Comparison of ENCODE assay signal across 9 cellular contexts in genomic region chr16:58264961-58265479, GRCh38. TPM values are rescaled to one million over a fixed set of nuclear protein-coding genes. Genes with fewer than 3 reads are reported as not detected.
A peak's percentile ranks its signal among the peaks of the same experiment; 100 is the strongest.
DNase-seq lines count a peak whose midpoint lies in the region; ATAC-seq and TF ChIP-seq lines count a peak whose summit lies in the region.
"Had no signal": no experiment of that assay in that cellular context is flagged by ENCODE, and none has a peak within 500 bp of the region (broad histone marks: within the 10 kb centered on the region; RNA-seq: fewer than 3 reads in every experiment).

No MANE protein-coding gene starts in this region.

- H3K9me3 Mint-ChIP-seq in osteocyte (ENCODE audit: unreplicated experiment): no peaks in the 10 kb centered on the region

- ATAC-seq in HG03159 (IDR thresholded peaks at IDR 0.05; ENCODE audit: unreplicated experiment) (no peak), GM18909 (IDR thresholded peaks at IDR 0.05; ENCODE audit: poor library complexity, unreplicated experiment) (no peak)

- H3K4me1 Mint-ChIP-seq in osteocyte (ENCODE audit: unreplicated experiment): peaks cover 11% of the 10 kb centered on the region

- no peak for TF ChIP-seq CTCF in cardiac fibroblast (IDR thresholded peaks at IDR 0.05; ENCODE audit: low read depth, low read length)
- no peak for TF ChIP-seq CTCF in osteocyte (IDR thresholded peaks at IDR 0.05)

- H3K36me3 Mint-ChIP-seq in osteocyte (ENCODE audit: unreplicated experiment): peaks cover 4% of the 10 kb centered on the region

- H3K27ac Mint-ChIP-seq in osteocyte (ENCODE audit: unreplicated experiment): peak overlapping the region; percentile 51

- H3K4me3 Mint-ChIP-seq in osteocyte (ENCODE audit: unreplicated experiment): no peak overlapping the region

- H3K27me3 Mint-ChIP-seq in osteocyte (ENCODE audit: unreplicated experiment): no peaks in the 10 kb centered on the region

- DNase-seq in GF-D8 (lab: John Stamatoyannopoulos, UW) (peak; percentile 54), MV-4-11 (lab: John Stamatoyannopoulos, UW) (peak; percentile 69), cardiac fibroblast (ENCODE audit: low read depth in 2 of 2) (peak; percentile 59 to 67), osteocyte (ENCODE audit: extremely low spot score, unreplicated experiment) (no peak), activated T-cell treated with anti-CD3 and anti-CD28 coated beads for 4 hours (no peak), NCI-H1092 (lab: John Stamatoyannopoulos, UW) (no peak)
- DNase-seq: H7 had no signal

- H3K4me3 ChIP-seq in cardiac fibroblast (replicated peaks in 1 of 2; ENCODE audit: low read depth in 2 of 2, low read length in 2 of 2): no peak overlapping the region

RNA-seq across cellular contexts. Expression of gene PRSS54, which starts 29.8 kb away (rescaled TPM):
- total RNA-seq in osteocyte: not detected in 2 replicates
- total RNA-seq: H7 had no signal

Comparison
In these comparisons a context has a peak if more than half of its experiments do, and no peak if none do; other contexts are left out.
1. DNase-seq: peak in GF-D8 (single experiment), MV-4-11 (single experiment) and cardiac fibroblast (2 of 2); none in osteocyte (single experiment), activated T-cell treated with anti-CD3 and anti-CD28 coated beads for 4 hours (single experiment) and NCI-H1092 (single experiment).